ENCODE assay signal across 8 cellular contexts in the genomic region with DNA sequence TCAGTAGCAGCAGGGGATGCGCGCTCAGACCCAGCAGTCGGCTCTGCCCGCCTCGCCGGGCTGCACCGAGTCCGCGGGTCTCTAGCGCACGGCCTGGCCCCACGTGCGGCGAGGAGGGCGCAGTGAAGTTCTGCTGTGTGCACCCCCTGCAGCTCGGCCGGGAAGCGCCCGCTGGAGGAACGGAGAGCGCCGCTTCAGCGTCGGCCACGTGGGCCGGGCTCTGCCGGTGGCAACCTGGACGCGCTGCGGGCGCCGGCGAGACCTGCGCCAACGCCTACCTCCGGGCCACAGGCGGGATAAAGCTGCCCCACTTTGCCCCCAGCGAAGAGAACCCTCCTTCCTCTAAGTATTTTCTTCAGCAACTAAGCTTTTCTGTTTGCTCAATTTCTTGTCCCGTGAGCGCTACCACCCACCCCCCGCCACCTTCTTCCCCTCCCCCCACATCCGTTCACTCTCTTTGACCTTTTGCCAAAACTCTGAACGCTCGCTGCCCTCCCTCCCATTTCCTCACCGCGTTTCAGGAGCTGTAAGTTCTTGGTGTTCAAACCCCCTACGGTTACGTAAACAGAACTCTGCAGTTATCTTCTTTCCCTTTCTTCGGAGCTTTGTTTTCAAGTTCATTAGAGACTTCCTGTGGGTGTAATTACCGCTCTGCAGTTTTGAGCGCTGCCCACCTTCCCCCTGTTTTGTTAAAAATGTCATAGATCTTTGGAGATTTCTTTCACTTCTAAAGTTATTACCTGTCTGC. TPM values are rescaled to one million over a fixed set of nuclear protein-coding genes. Genes with fewer than 3 reads are reported as not detected.
DNase-seq lines count a peak whose midpoint lies in the region; ATAC-seq and TF ChIP-seq lines count a peak whose summit lies in the region.

No MANE protein-coding gene starts in this region.

- no peaks in the 10 kb centered on the region for H3K9me3 Mint-ChIP-seq in chondrocyte (ENCODE audit: low read depth)

- H3K4me3 ChIP-seq in lung: peak overlapping the region; percentile 12

- peak; percentile 19 for DNase-seq in A172 (ENCODE audit: low spot score)
- DNase-seq in activated CD4-positive, CD25-positive, alpha-beta regulatory T cell treated with anti-CD3 and anti-CD28 coated beads, Interleukin-2, amount 50 U/mL, for 72 hours: peak; percentile 62
- DNase-seq in chondrocyte (ENCODE audit: low spot score): no peak
- peak; percentile 50 for DNase-seq in lung (ENCODE audit: low spot score)
- DNase-seq in stimulated activated CD4-positive, alpha-beta T cell treated with anti-CD3 and anti-CD28 coated beads, TNF-alpha, amount 100 ng/mL, for 4 hours (ENCODE audit: low read depth in 3 of 3): peak; percentile 26 to 46 (median 40)
- DNase-seq in NCI-H1105 treated with DMSO at 0.1 percent for 48 hours (lab: John Stamatoyannopoulos, UW): no peak

- H3K4me3 Mint-ChIP-seq in chondrocyte (ENCODE audit: unreplicated experiment): peak overlapping the region; percentile 68

- TF ChIP-seq RAD21 in Ishikawa (IDR thresholded peaks at IDR 0.05; ENCODE audit: low read depth): no peak

- peak; percentile 40 for TF ChIP-seq CTCF in chondrocyte (IDR thresholded peaks at IDR 0.05)
- TF ChIP-seq CTCF in lung (IDR thresholded peaks at IDR 0.05; ENCODE audit: control extremely low read depth, extremely low read depth): no peak

- peaks cover 18% of the 10 kb centered on the region for H3K27me3 Mint-ChIP-seq in chondrocyte (ENCODE audit: low read depth)

- no peak for TF ChIP-seq EP300 in Ishikawa (IDR thresholded peaks at IDR 0.05; ENCODE audit: borderline replicate concordance)

- no peaks in the 10 kb centered on the region for H3K36me3 ChIP-seq in lung (ENCODE audit: control insufficient read depth in 2 of 2, insufficient read depth in 2 of 2, low read length in 2 of 2)

- H3K27ac Mint-ChIP-seq in chondrocyte (ENCODE audit: unreplicated experiment): no peak overlapping the region

- peaks cover 6% of the 10 kb centered on the region for H3K4me1 Mint-ChIP-seq in chondrocyte (ENCODE audit: low read depth)

- H3K27me3 ChIP-seq in lung (ENCODE audit: control insufficient read depth, insufficient read depth): no peaks in the 10 kb centered on the region

- no peaks in the 10 kb centered on the region for H3K9me3 ChIP-seq in lung (ENCODE audit: control insufficient read depth in 2 of 2, insufficient read depth in 1 of 2, low read length in 1 of 2)

- H3K27ac ChIP-seq in lung (ENCODE audit: low read depth in 1 of 2, low read length in 1 of 2): peak overlapping the region in 1 of 2 donors; percentile 43

- H3K4me1 ChIP-seq in lung (ENCODE audit: control insufficient read depth in 2 of 2, insufficient read depth in 2 of 2, low read length in 2 of 2): peaks cover 0 to 7% of the 10 kb centered on the region in 2 donors

- WGBS in lung, 2 donors: 1% methylated on average over 51 of the region's 51 CpGs

- no peaks in the 10 kb centered on the region for H3K36me3 Mint-ChIP-seq in chondrocyte (ENCODE audit: low read depth)

- ATAC-seq in GM19023 (IDR thresholded peaks at IDR 0.05; ENCODE audit: unreplicated experiment) (peak; percentile 67), lung (ENCODE audit: insufficient read depth, low FRiP score) (peak; percentile 72)

TF ChIP-seq in Ishikawa, 13 proteins besides CTCF, POLR2A, EP300 and RAD21:
- TF ChIP-seq CREB1 (IDR thresholded peaks at IDR 0.05; ENCODE audit: low read depth): no peak
- no peak for TF ChIP-seq NFIC (IDR thresholded peaks at IDR 0.05)
- TF ChIP-seq, protein P1, sequence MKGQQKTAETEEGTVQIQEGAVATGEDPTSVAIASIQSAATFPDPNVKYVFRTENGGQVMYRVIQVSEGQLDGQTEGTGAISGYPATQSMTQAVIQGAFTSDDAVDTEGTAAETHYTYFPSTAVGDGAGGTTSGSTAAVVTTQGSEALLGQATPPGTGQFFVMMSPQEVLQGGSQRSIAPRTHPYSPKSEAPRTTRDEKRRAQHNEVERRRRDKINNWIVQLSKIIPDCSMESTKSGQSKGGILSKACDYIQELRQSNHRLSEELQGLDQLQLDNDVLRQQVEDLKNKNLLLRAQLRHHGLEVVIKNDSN (IDR thresholded peaks at IDR 0.05): peak; percentile 64
- no peak for TF ChIP-seq YY1 (IDR thresholded peaks at IDR 0.05; ENCODE audit: low read depth)
- no peak for TF ChIP-seq ZBTB7A (IDR thresholded peaks at IDR 0.05; ENCODE audit: low read depth)
- TF ChIP-seq, protein P2, sequence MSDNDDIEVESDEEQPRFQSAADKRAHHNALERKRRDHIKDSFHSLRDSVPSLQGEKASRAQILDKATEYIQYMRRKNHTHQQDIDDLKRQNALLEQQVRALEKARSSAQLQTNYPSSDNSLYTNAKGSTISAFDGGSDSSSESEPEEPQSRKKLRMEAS (IDR thresholded peaks at IDR 0.05): peak; percentile 88
- no peak for TF ChIP-seq EGR1 (IDR thresholded peaks at IDR 0.05)
- TF ChIP-seq TEAD4 (IDR thresholded peaks at IDR 0.05): no peak
- no peak for TF ChIP-seq FOXM1 (IDR thresholded peaks at IDR 0.05; ENCODE audit: borderline replicate concordance, low read depth)
- TF ChIP-seq TCF12 (IDR thresholded peaks at IDR 0.05; ENCODE audit: low read depth): no peak

RNA-seq across cellular contexts. Expression of a gene that starts 42.6 kb away (rescaled TPM):
- total RNA-seq in A172 (2014; rRNA removed; shearing (Covaris generic)): not detected in 2 replicates
- total RNA-seq in chondrocyte (not detected in 3 replicates), lung (under 1 TPM in 1 of 2 donors, not detected in 1; 0.37 TPM)
- under 1 TPM; 0.02 to 0.10 TPM for polyA plus RNA-seq in lung

Comparison
In these comparisons a context has a peak if more than half of its experiments do, and no peak if none do; other contexts are left out.
1. DNase-seq: peak in A172 (single experiment), activated CD4-positive, CD25-positive, alpha-beta regulatory T cell treated with anti-CD3 and anti-CD28 coated beads, Interleukin-2, amount 50 U/mL, for 72 hours (single experiment), lung (single experiment) and stimulated activated CD4-positive, alpha-beta T cell treated with anti-CD3 and anti-CD28 coated beads, TNF-alpha, amount 100 ng/mL, for 4 hours (3 of 3); none in chondrocyte (single experiment) and NCI-H1105 treated with DMSO at 0.1 percent for 48 hours (single experiment).